8 cellular contexts compared by ENCODE assay signal in genomic region chr5:72815580-72816296, GRCh38. TPM values are rescaled to one million over a fixed set of nuclear protein-coding genes. Genes with fewer than 3 reads are reported as not detected.
DNase-seq lines count a peak whose midpoint lies in the region; ATAC-seq and TF ChIP-seq lines count a peak whose summit lies in the region.

No MANE protein-coding gene starts in this region.

- peaks cover 11 to 17% of the 10 kb centered on the region in 2 donors for H3K4me1 Mint-ChIP-seq in effector memory CD8-positive, alpha-beta T cell (ENCODE audit: low read depth in 2 of 2)
- H3K4me1 Mint-ChIP-seq in naive thymus-derived CD8-positive, alpha-beta T cell: peaks cover 8 to 29% (median 20%) of the 10 kb centered on the region in 4 donors

- H3K36me3 ChIP-seq in BLaER1 treated with 17β-estradiol and CSF1 and Interleukin-3, amounts not matched to agents 10 nM and 100 nM: 0 out of 22 replicates have a peak, but pooled peaks cover 0 to 4% (median 0%) of the 10 kb centered on the region in 11 experiments
- H3K36me3 ChIP-seq in HAP-1 (replicated peaks) (no peaks in the 10 kb centered on the region), Panc1 (ENCODE audit: control insufficient read depth, insufficient read depth, low read length) (peaks cover 3% of the 10 kb centered on the region; the same call in 1 of the 2 replicates)

- H3K4me3 ChIP-seq in BLaER1 treated with 17β-estradiol and CSF1 and Interleukin-3, amounts not matched to agents 10 nM and 100 nM: peak overlapping the region; percentile 74 to 85 (median 78)
- H3K4me3 ChIP-seq in HAP-1 (peak overlapping the region; percentile 60), Panc1 (ENCODE audit: low read depth in 2 of 2, low read length in 2 of 2) (peak overlapping the region; percentile 90 to 96)

- peak overlapping the region; percentile 75 to 97 (median 90) for H3K4me2 ChIP-seq in BLaER1 treated with 17β-estradiol and CSF1 and Interleukin-3, amounts not matched to agents 10 nM and 100 nM

- ATAC-seq in Panc1: no peak
- ATAC-seq in effector memory CD8-positive, alpha-beta T cell (replicated peaks): peak; percentile 26
- peak; percentile 49 to 59 for ATAC-seq in naive thymus-derived CD8-positive, alpha-beta T cell
- ATAC-seq in HG02571 (IDR thresholded peaks at IDR 0.05; ENCODE audit: unreplicated experiment): no peak
- no peak for ATAC-seq in GM21737 (IDR thresholded peaks at IDR 0.05; ENCODE audit: unreplicated experiment)

- H3K27me3 Mint-ChIP-seq in effector memory CD8-positive, alpha-beta T cell: peaks cover 19 to 30% of the 10 kb centered on the region in 2 donors
- H3K27me3 Mint-ChIP-seq in naive thymus-derived CD8-positive, alpha-beta T cell: peaks cover 10 to 15% (median 14%) of the 10 kb centered on the region in 5 donors

- no peak for TF ChIP-seq CTCF in Panc1 (IDR thresholded peaks at IDR 0.05)

- H4K20me1 ChIP-seq in BLaER1 treated with 17β-estradiol and CSF1 and Interleukin-3, amounts not matched to agents 10 nM and 100 nM: peaks cover 0 to 20% (median 8%) of the 10 kb centered on the region in 11 experiments; a peak in 7 of 22 replicates

- peak overlapping the region; percentile 95 to 96 for H3K27ac Mint-ChIP-seq in effector memory CD8-positive, alpha-beta T cell
- H3K27ac Mint-ChIP-seq in naive thymus-derived CD8-positive, alpha-beta T cell: peak overlapping the region; percentile 85 to 99 (median 96)

- peak overlapping the region; percentile 92 to 98 (median 95) for H3K9ac ChIP-seq in BLaER1 treated with 17β-estradiol and CSF1 and Interleukin-3, amounts not matched to agents 10 nM and 100 nM

- in situ Hi-C loops in HAP-1 (cut with MboI; ENCODE audit: low sequenced_read_pairs) (loop anchor here (25.0 kb wide), 1 partner anchor 453 kb away; no protein-coding TSS in a partner anchor), Panc1 (cut with HindIII; ENCODE audit: low pct_unique_long_range_greater_than_20kb, low sequenced_read_pairs) (no loop called here)

- H3K4me3 Mint-ChIP-seq in effector memory CD8-positive, alpha-beta T cell: peak overlapping the region; percentile 93 to 96
- H3K4me3 Mint-ChIP-seq in naive thymus-derived CD8-positive, alpha-beta T cell: peak overlapping the region; percentile 84 to 97 (median 96)

- H3K9me3 Mint-ChIP-seq in effector memory CD8-positive, alpha-beta T cell: no peaks in the 10 kb centered on the region
- no peaks in the 10 kb centered on the region for H3K9me3 Mint-ChIP-seq in naive thymus-derived CD8-positive, alpha-beta T cell

- DNase-seq in HAP-1 (ENCODE audit: low spot score in 2 of 2): peak in 1 of 2 experiments; percentile 22
- DNase-seq in Panc1 (ENCODE audit: low read depth, low spot score): no peak
- DNase-seq in effector memory CD8-positive, alpha-beta T cell: no peak
- peak in 4 of 10 donors; percentile 12 to 70 (median 32) for DNase-seq in naive thymus-derived CD8-positive, alpha-beta T cell
- DNase-seq in NCI-H2081 (lab: John Stamatoyannopoulos, UW): no peak

- BruUV-seq in Panc1 (replicated peaks; lab: Mats Ljungman, UMichigan): no TSS peak

- peaks cover 14 to 39% (median 26%) of the 10 kb centered on the region in 10 experiments for H3K4me1 ChIP-seq in BLaER1 treated with 17β-estradiol and CSF1 and Interleukin-3, amounts not matched to agents 10 nM and 100 nM
- H3K4me1 ChIP-seq in HAP-1 (peaks cover 25% of the 10 kb centered on the region), Panc1 (ENCODE audit: control insufficient read depth, insufficient read depth, low read length) (peaks cover 31% of the 10 kb centered on the region)

- CTCF ChIA-PET in Panc1 (lab: Charles Lee): no interaction called here

- intact Hi-C loops in Panc1 (cut with micrococcal nuclease; ENCODE audit: unreplicated experiment): no loop called here

- no peaks in the 10 kb centered on the region for H3K27me3 ChIP-seq in BLaER1 treated with 17β-estradiol and CSF1 and Interleukin-3, amounts not matched to agents 10 nM and 100 nM
- 0 out of 2 replicates have a peak, but pooled peaks cover 3% of the 10 kb centered on the region for H3K27me3 ChIP-seq in HAP-1 (ENCODE audit: low read depth)
- no peaks in the 10 kb centered on the region for H3K27me3 ChIP-seq in Panc1 (ENCODE audit: control insufficient read depth, insufficient read depth, low read length)

- peak overlapping the region; percentile 92 to 98 (median 94) for H3K27ac ChIP-seq in BLaER1 treated with 17β-estradiol and CSF1 and Interleukin-3, amounts not matched to agents 10 nM and 100 nM
- H3K27ac ChIP-seq in Panc1 (ENCODE audit: low read length): peak overlapping the region; percentile 98

- no peaks in the 10 kb centered on the region for H3K9me3 ChIP-seq in BLaER1 treated with 17β-estradiol and CSF1 and Interleukin-3, amounts not matched to agents 10 nM and 100 nM (replicated peaks in 1 of 11)
- H3K9me3 ChIP-seq in HAP-1: no peaks in the 10 kb centered on the region
- no peaks in the 10 kb centered on the region; the same call in 1 of the 2 replicates for H3K9me3 ChIP-seq in Panc1 (ENCODE audit: control insufficient read depth, insufficient read depth, low read depth, low read length)

- POLR2A ChIA-PET in Panc1 (lab: Charles Lee): no interaction called here
- POLR2A ChIA-PET in naive thymus-derived CD8-positive, alpha-beta T cell (lab: Charles Lee): interaction anchor here (1.7 to 3.7 kb wide), 2 partner anchors 27 to 33 kb away, joined by 4 to 35 read pairs; no protein-coding TSS in a partner anchor

- H3K36me3 Mint-ChIP-seq in effector memory CD8-positive, alpha-beta T cell (ENCODE audit: insufficient read depth): peaks cover 23% of the 10 kb centered on the region
- H3K36me3 Mint-ChIP-seq in naive thymus-derived CD8-positive, alpha-beta T cell: no peaks in the 10 kb centered on the region

RNA-seq across cellular contexts. Expression of gene TNPO1, which starts 0.7 kb away (rescaled TPM):
- total RNA-seq in Panc1 (2021; ENCODE audit: unreplicated experiment): 169 TPM
- polyA plus RNA-seq in Panc1 (2012; ENCODE audit: insufficient read length): 47.4 TPM
- 10 to 100 TPM; 91.0 to 94.1 TPM for total RNA-seq in naive thymus-derived CD8-positive, alpha-beta T cell
- 10 to 100 TPM; 47.6 to 63.7 (median 52.8) TPM for polyA plus RNA-seq in naive thymus-derived CD8-positive, alpha-beta T cell

Comparison
In these comparisons a context has a peak if more than half of its experiments do, and no peak if none do; other contexts are left out.
1. ATAC-seq: peak in effector memory CD8-positive, alpha-beta T cell (single experiment) and naive thymus-derived CD8-positive, alpha-beta T cell (2 of 2); none in Panc1 (single experiment), HG02571 (single experiment) and GM21737 (single experiment).
2. Peak in every context shown above with its lines, with median percentiles within 50 percentile points of each other: H3K4me3 ChIP-seq.